In the genomic region with DNA sequence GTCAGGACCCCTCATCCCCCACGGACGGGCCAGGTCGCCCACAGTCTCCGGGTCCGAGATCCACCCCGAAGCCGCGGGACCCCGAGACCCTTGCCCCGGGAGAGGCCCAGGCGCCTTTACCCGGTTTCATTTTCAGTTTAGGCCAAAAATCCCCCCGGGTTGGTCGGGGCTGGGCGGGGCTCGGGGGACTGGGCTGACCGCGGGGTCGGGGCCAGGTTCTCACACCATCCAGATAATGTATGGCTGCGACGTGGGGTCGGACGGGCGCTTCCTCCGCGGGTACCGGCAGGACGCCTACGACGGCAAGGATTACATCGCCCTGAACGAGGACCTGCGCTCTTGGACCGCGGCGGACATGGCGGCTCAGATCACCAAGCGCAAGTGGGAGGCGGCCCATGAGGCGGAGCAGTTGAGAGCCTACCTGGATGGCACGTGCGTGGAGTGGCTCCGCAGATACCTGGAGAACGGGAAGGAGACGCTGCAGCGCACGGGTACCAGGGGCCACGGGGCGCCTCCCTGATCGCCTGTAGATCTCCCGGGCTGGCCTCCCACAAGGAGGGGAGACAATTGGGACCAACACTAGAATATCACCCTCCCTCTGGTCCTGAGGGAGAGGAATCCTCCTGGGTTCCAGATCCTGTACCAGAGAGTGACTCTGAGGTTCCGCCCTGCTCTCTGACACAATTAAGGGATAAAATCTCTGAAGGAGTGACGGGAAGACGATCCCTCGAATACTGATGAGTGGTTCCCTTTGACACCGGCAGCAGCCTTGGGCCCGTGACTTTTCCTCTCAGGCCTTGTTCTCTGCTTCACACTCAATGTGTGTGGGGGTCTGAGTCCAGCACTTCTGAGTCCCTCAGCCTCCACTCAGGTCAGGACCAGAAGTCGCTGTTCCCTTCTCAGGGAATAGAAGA, we compare ENCODE assay signal across 8 cellular contexts. TPM values are rescaled to one million over a fixed set of nuclear protein-coding genes. Genes with fewer than 3 reads are reported as not detected.
A peak's percentile ranks its signal among the peaks of the same experiment; 100 is the strongest.
DNase-seq lines count a peak whose midpoint lies in the region; ATAC-seq and TF ChIP-seq lines count a peak whose summit lies in the region.

No MANE protein-coding gene starts in this region.

- H3K9ac ChIP-seq in rectal smooth muscle tissue (ENCODE audit: low read length), result peak overlapping the region; percentile 68

- no peaks in the 10 kb centered on the region for H3K9me3 Mint-ChIP-seq in HFFc6

- CTCF ChIA-PET in BJ (lab: Yijun Ruan, JAX), result no interaction called here

- H3K4me1 ChIP-seq in rectal smooth muscle tissue (ENCODE audit: control insufficient read depth, insufficient read depth, low read length), result peaks cover 3% of the 10 kb centered on the region

- peaks cover 23% of the 10 kb centered on the region for H3K36me3 Mint-ChIP-seq in HFFc6 (ENCODE audit: low read depth)

- H3K4me3 Mint-ChIP-seq in HFFc6, result peak overlapping the region; percentile 96

- peaks cover 19% of the 10 kb centered on the region for H3K4me1 Mint-ChIP-seq in HFFc6 (ENCODE audit: low read depth)

- peak overlapping the region; percentile 92 for H3K4me3 ChIP-seq in BJ (ENCODE audit: low read depth, low read length)
- H3K4me3 ChIP-seq in foreskin fibroblast (ENCODE audit: low read depth in 1 of 2, low read length in 2 of 2), result peak overlapping the region; percentile 69 to 82
- peak overlapping the region; percentile 52 for H3K4me3 ChIP-seq in rectal smooth muscle tissue (ENCODE audit: low read length)

- no peak for TF ChIP-seq POLR2A in GM18505 (IDR thresholded peaks at IDR 0.05; ENCODE audit: borderline replicate concordance, extremely low read depth, insufficient read depth, insufficient read length)

- H3K27me3 Mint-ChIP-seq in HFFc6 (ENCODE audit: insufficient read depth), result no peaks in the 10 kb centered on the region

- DNase-seq in BJ (ENCODE audit: low read depth) (no peak), HFFc6 (no peak), foreskin fibroblast (peak in 1 of 2 donors; percentile 15), NCI-H2029 treated with DMSO at 0.1 percent for 48 hours (lab: John Stamatoyannopoulos, UW) (no peak)
- peak; percentile 53 for DNase-seq in activated CD4-positive, CD25-positive, alpha-beta regulatory T cell treated with anti-CD3 and anti-CD28 coated beads, Interleukin-2, amount 50 U/mL, for 72 hours

- H3K27me3 ChIP-seq in BJ (ENCODE audit: control insufficient read depth, insufficient read depth, low read length) (no peaks in the 10 kb centered on the region), rectal smooth muscle tissue (ENCODE audit: control insufficient read depth, insufficient read depth, low read length) (no peaks in the 10 kb centered on the region)

- H3K27ac ChIP-seq in rectal smooth muscle tissue (ENCODE audit: low read depth, low read length), result peak overlapping the region; percentile 78

- H3K36me3 ChIP-seq in BJ (ENCODE audit: control insufficient read depth, insufficient read depth, low read length) (peaks cover 7% of the 10 kb centered on the region), rectal smooth muscle tissue (ENCODE audit: control insufficient read depth, insufficient read depth, low read length) (peaks cover 9% of the 10 kb centered on the region)

- POLR2A ChIA-PET in BJ (lab: Charles Lee), result no interaction called here

- ATAC-seq in GM18505 (IDR thresholded peaks at IDR 0.05; ENCODE audit: unreplicated experiment) (no peak), HG02938 (IDR thresholded peaks at IDR 0.05; ENCODE audit: unreplicated experiment) (no peak)

- H3K27ac Mint-ChIP-seq in HFFc6, result peak overlapping the region; percentile 96

- TF ChIP-seq CTCF in BJ (IDR thresholded peaks at IDR 0.05; ENCODE audit: insufficient read depth, low read depth, low read length), result no peak
- no peak for TF ChIP-seq CTCF in HFFc6 (IDR thresholded peaks at IDR 0.05)
- TF ChIP-seq CTCF in foreskin fibroblast (IDR thresholded peaks at IDR 0.05; ENCODE audit: low read depth, low read length), result no peak

RNA-seq across cellular contexts. Expression of a gene that starts 1.0 kb away (rescaled TPM):
- 505 and 737 TPM in 2 replicates for polyA plus RNA-seq in BJ (2011; rRNA removed)
- 47.1 and 51.3 TPM in 2 replicates for polyA minus RNA-seq in BJ (2011; rRNA and poly(A)+ RNA removed)
- total RNA-seq in HFFc6 (2021; fragmentation: NEBNext Ultra II Directional; extraction: Animal tissue kit (Norgen Biotek cat#: 25700)), result 100 to 1,000 TPM; 116 to 159 (median 149) TPM
